1 cellular context compared by ENCODE assay signal in genomic region chr7:28759373-28760013, GRCh38.
TF ChIP-seq lines count a peak whose summit lies in the region.

No MANE protein-coding gene starts in this region.

TF ChIP-seq in SK-N-SH, 30 proteins besides CTCF, POLR2A, EP300 and RAD21 (continued from another document):
- TF ChIP-seq MAX (IDR thresholded peaks at IDR 0.05; ENCODE audit: low read depth) = no peak
- TF ChIP-seq USF2 (IDR thresholded peaks at IDR 0.05; ENCODE audit: borderline replicate concordance, low read depth, low read length) = no peak
- no peak for TF ChIP-seq CHD2 (IDR thresholded peaks at IDR 0.05; ENCODE audit: low read length, partially characterized antibody)
